Comparison of ENCODE assay signal across 1 cellular context in genomic region chr12:32875990-32876389, GRCh38.
TF ChIP-seq lines count a peak whose summit lies in the region.

No MANE protein-coding gene starts in this region.

TF ChIP-seq in K562, 482 proteins besides CTCF, POLR2A, EP300 and RAD21:
- TF ChIP-seq CEBPG (CRISPR knock-in tag; IDR thresholded peaks at IDR 0.05) (no peak), CEBPG (tag; conservative IDR thresholded peaks at IDR 0.05 in 1 of 2, IDR thresholded peaks at IDR 0.05 in 1 of 2) (0 out of 4 replicates have a peak, but pooled peaks of 1 of the 2 experiments have one; percentile 45), CEBPB (tag; IDR thresholded peaks at IDR 0.05) (peak; percentile 75), ZNF586 (CRISPR knock-in tag; conservative IDR thresholded peaks at IDR 0.05) (no peak)
